In the genomic region with DNA sequence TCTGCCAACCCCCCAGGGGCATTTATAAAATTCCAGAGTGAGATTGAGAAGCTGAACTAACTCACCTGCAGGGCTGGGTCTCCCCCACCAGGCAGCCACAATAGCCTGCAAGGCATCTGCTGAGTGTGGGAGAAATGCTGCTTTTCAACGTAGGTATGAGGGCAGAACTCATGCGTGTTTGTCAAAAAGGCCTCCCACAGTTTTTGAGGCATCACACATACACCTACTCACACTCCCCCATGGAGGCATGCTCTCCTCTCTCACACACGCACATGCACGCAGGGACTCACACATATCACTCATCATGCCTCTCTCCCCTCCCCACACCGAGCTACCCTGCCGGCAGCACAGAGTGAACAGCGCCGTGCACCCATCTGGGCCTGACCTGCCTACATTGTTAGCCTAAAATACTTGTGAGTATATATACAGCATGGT, we compare ENCODE assay signal across 9 cellular contexts.
DNase-seq lines count a peak whose midpoint lies in the region; ATAC-seq lines count a peak whose summit lies in the region.
"Had no signal": no experiment of that assay in that cellular context is flagged by ENCODE, and none has a peak within 500 bp of the region (broad histone marks: within the 10 kb centered on the region; RNA-seq: fewer than 3 reads in every experiment).

No MANE protein-coding gene starts in this region.

- peak overlapping the region; percentile 34 to 67 (median 58) for H3K4me3 Mint-ChIP-seq in CD4-positive, CD25-positive, alpha-beta regulatory T cell

- H3K27me3 Mint-ChIP-seq in CD4-positive, CD25-positive, alpha-beta regulatory T cell, result no peaks in the 10 kb centered on the region

- no peaks in the 10 kb centered on the region for H3K36me3 Mint-ChIP-seq in CD4-positive, CD25-positive, alpha-beta regulatory T cell

- H3K9me3 ChIP-seq in CD4-positive, CD25-positive, alpha-beta regulatory T cell (ENCODE audit: control insufficient read depth in 2 of 2, low read length in 2 of 2), result no peaks in the 10 kb centered on the region

- DNase-seq in CD4-positive, CD25-positive, alpha-beta regulatory T cell, result peak in 2 of 3 donors; percentile 51 to 54
- peak; percentile 88 for DNase-seq in activated effector memory CD4-positive, alpha-beta T cell treated with anti-CD3 and anti-CD28 coated beads, Interleukin-2, amount 50 U/mL, for 16 hours
- DNase-seq in stimulated activated CD4-positive, alpha-beta T cell treated with anti-CD3 and anti-CD28 coated beads, Interleukin-2, amount 100 ng/mL, for 24 hours, result peak; percentile 56 to 74
- DNase-seq in hepatic stellate cell (ENCODE audit: low spot score), result no peak
- no peak for DNase-seq in NCI-H2227 (lab: John Stamatoyannopoulos, UW; ENCODE audit: unreplicated experiment)
- DNase-seq in SIG-M5 treated with dmso at 0.1 percent for 504 hours (lab: John Stamatoyannopoulos, UW; ENCODE audit: unreplicated experiment), result no peak

- H3K9me3 Mint-ChIP-seq in CD4-positive, CD25-positive, alpha-beta regulatory T cell, result no peaks in the 10 kb centered on the region

- no peaks in the 10 kb centered on the region for H3K27me3 ChIP-seq in CD4-positive, CD25-positive, alpha-beta regulatory T cell (ENCODE audit: control insufficient read depth, insufficient read depth, low read length)

- H3K4me3 ChIP-seq in CD4-positive, CD25-positive, alpha-beta regulatory T cell (ENCODE audit: low read depth, low read length), result peak overlapping the region; percentile 69

- peak overlapping the region; percentile 96 to 98 (median 98) for H3K27ac Mint-ChIP-seq in CD4-positive, CD25-positive, alpha-beta regulatory T cell

- H3K27ac ChIP-seq in CD4-positive, CD25-positive, alpha-beta regulatory T cell (ENCODE audit: insufficient read depth, low read length, poor library complexity, severe bottlenecking), result peak overlapping the region; percentile 86
- H3K27ac ChIP-seq: C4-2B had no signal

- ATAC-seq in CD4-positive, CD25-positive, alpha-beta regulatory T cell (ENCODE audit: low read depth in 2 of 2), result peak; percentile 68 to 70
- ATAC-seq in GM21390 (IDR thresholded peaks at IDR 0.05; ENCODE audit: unreplicated experiment), result peak; percentile 58
- ATAC-seq in HG03575 (IDR thresholded peaks at IDR 0.05; ENCODE audit: extremely low read depth, insufficient number of reproducible peaks, low FRiP score, unreplicated experiment), result peak; percentile 40

- no peaks in the 10 kb centered on the region for H3K36me3 ChIP-seq in CD4-positive, CD25-positive, alpha-beta regulatory T cell (ENCODE audit: control insufficient read depth, insufficient read depth, low read length)

- peaks cover 23 to 85% (median 50%) of the 10 kb centered on the region in 4 donors for H3K4me1 Mint-ChIP-seq in CD4-positive, CD25-positive, alpha-beta regulatory T cell

- peaks cover 50% of the 10 kb centered on the region for H3K4me1 ChIP-seq in CD4-positive, CD25-positive, alpha-beta regulatory T cell (ENCODE audit: control insufficient read depth, insufficient read depth, low read length, poor library complexity, severe bottlenecking)

Comparison
In these comparisons a context has a peak if more than half of its experiments do, and no peak if none do; other contexts are left out.
1. DNase-seq: peak in CD4-positive, CD25-positive, alpha-beta regulatory T cell (2 of 3), activated effector memory CD4-positive, alpha-beta T cell treated with anti-CD3 and anti-CD28 coated beads, Interleukin-2, amount 50 U/mL, for 16 hours (single experiment) and stimulated activated CD4-positive, alpha-beta T cell treated with anti-CD3 and anti-CD28 coated beads, Interleukin-2, amount 100 ng/mL, for 24 hours (2 of 2); none in hepatic stellate cell (single experiment), NCI-H2227 (single experiment) and SIG-M5 treated with dmso at 0.1 percent for 504 hours (single experiment).
2. Peak in every context shown above with its lines, with median percentiles within 50 percentile points of each other: ATAC-seq.